Comparison of ENCODE assay signal across 8 cellular contexts in the genomic region with DNA sequence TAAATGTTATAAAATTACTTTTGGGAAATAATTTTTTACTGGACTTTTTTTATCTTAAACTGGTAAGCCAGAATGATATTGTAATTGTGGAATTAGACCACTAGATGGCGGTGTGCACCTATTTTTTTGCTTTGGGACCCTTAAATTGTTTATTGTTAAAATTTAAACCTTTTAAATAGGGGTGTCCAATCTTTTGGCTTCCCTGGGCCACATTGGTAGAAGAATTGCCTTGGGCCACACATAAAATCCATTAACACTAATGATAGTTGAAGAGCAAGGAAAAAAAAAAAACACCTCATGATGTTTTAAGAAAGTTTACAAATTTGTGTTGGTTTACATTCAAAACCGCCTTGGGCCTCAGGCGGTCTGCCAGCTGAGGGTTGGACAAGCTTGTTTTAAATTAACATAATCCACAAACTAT. TPM values are rescaled to one million over a fixed set of nuclear protein-coding genes. Genes with fewer than 3 reads are reported as not detected.
DNase-seq lines count a peak whose midpoint lies in the region; ATAC-seq, FAIRE-seq and TF ChIP-seq lines count a peak whose summit lies in the region.

No MANE protein-coding gene starts in this region.

- H3K4me2 ChIP-seq in fibroblast of lung (ENCODE audit: extremely low read depth, insufficient read depth, low read length), result no peak overlapping the region

- H3K4me3 ChIP-seq in fibroblast of lung (replicated peaks in 1 of 4; ENCODE audit: control extremely low read depth in 1 of 4, insufficient read depth in 1 of 4, low read depth in 3 of 4, low read length in 4 of 4) (no peak overlapping the region), small intestine (ENCODE audit: low read depth in 1 of 2, low read length in 2 of 2) (no peak overlapping the region)

- no peak for ATAC-seq in GM21528 (IDR thresholded peaks at IDR 0.05; ENCODE audit: low FRiP score, unreplicated experiment)
- no peak for ATAC-seq in activated naive CD4-positive, alpha-beta T cell treated with anti-CD3 and anti-CD28 coated beads, Interleukin-2, amount 50 U/mL, for 72 hours

- no peak overlapping the region for H2AFZ ChIP-seq in fibroblast of lung (ENCODE audit: low read length)

- H3K36me3 ChIP-seq in fibroblast of lung (ENCODE audit: control insufficient read depth, insufficient read depth, low read length) (no peaks in the 10 kb centered on the region), small intestine (ENCODE audit: control insufficient read depth in 2 of 2, insufficient read depth in 2 of 2, low read length in 2 of 2) (no peaks in the 10 kb centered on the region)

- H3K36me3 Mint-ChIP-seq in activated naive CD4-positive, alpha-beta T cell treated with anti-CD3 and anti-CD28 coated beads, Interleukin-2, amount 50 U/mL, for 72 hours, result no peaks in the 10 kb centered on the region

- 45 to 52% (median 47%) methylated on average over 3 of the region's 3 CpGs for WGBS in small intestine, 3 donors

- DNase-seq in AG09319 (ENCODE audit: extremely low read depth, low read depth), result peak; percentile 28
- peak; percentile 20 for DNase-seq in RPMI7951 (ENCODE audit: low read depth)
- peak; percentile 13 to 58 for DNase-seq in fibroblast of lung (ENCODE audit: low read depth in 2 of 2)
- peak; percentile 25 for DNase-seq in small intestine
- no peak for DNase-seq in activated effector memory CD4-positive, alpha-beta T cell treated with anti-CD3 and anti-CD28 coated beads, Interleukin-2, amount 50 U/mL, for 16 hours
- DNase-seq in activated naive CD4-positive, alpha-beta T cell treated with anti-CD3 and anti-CD28 coated beads, Interleukin-2, amount 50 U/mL, for 72 hours (ENCODE audit: low spot score in 2 of 2), result no peak

- FAIRE-seq in small intestine (lab: Jason Lieb, UNC), result peak; percentile 93

- H3K79me2 ChIP-seq in fibroblast of lung (ENCODE audit: control insufficient read depth, insufficient read depth, low read length), result no peaks in the 10 kb centered on the region

- H3K27ac Mint-ChIP-seq in activated naive CD4-positive, alpha-beta T cell treated with anti-CD3 and anti-CD28 coated beads, Interleukin-2, amount 50 U/mL, for 72 hours, result no peak overlapping the region

- no peak overlapping the region for H3K9ac ChIP-seq in fibroblast of lung (ENCODE audit: insufficient read depth, low read length)

- no peaks in the 10 kb centered on the region for H3K27me3 ChIP-seq in fibroblast of lung (ENCODE audit: control insufficient read depth, insufficient read depth, low read length)
- no peaks in the 10 kb centered on the region for H3K27me3 ChIP-seq in small intestine (ENCODE audit: control insufficient read depth in 2 of 2, insufficient read depth in 2 of 2, low read length in 2 of 2)

- no peaks in the 10 kb centered on the region for H3K9me3 Mint-ChIP-seq in activated naive CD4-positive, alpha-beta T cell treated with anti-CD3 and anti-CD28 coated beads, Interleukin-2, amount 50 U/mL, for 72 hours

- no peaks in the 10 kb centered on the region for H4K20me1 ChIP-seq in fibroblast of lung (ENCODE audit: control insufficient read depth, extremely low read depth, insufficient read depth, low read length)

- H3K4me1 ChIP-seq in fibroblast of lung (ENCODE audit: control insufficient read depth, extremely low read depth, insufficient read depth, low read length) (no peaks in the 10 kb centered on the region), small intestine (ENCODE audit: control insufficient read depth in 2 of 2, insufficient read depth in 1 of 2, low read depth in 1 of 2, low read length in 1 of 2) (no peaks in the 10 kb centered on the region)

- H3K27ac ChIP-seq in fibroblast of lung (ENCODE audit: insufficient read depth, low read length) (no peak overlapping the region), small intestine (ENCODE audit: low read depth in 1 of 2, low read length in 1 of 2) (no peak overlapping the region)

- H3K9me3 ChIP-seq in fibroblast of lung (ENCODE audit: control insufficient read depth, insufficient read depth, low read depth, low read length), result no peaks in the 10 kb centered on the region
- H3K9me3 ChIP-seq in small intestine (ENCODE audit: control insufficient read depth, low read depth), result no peaks in the 10 kb centered on the region

- TF ChIP-seq CTCF in AG09319 (IDR thresholded peaks at IDR 0.05; ENCODE audit: low read depth, low read length) (peak; percentile 49), GM12874 (IDR thresholded peaks at IDR 0.05; ENCODE audit: insufficient read depth, low read depth, low read length) (peak; percentile 37; the same call in 1 of the 2 replicates), fibroblast of lung (conservative IDR thresholded peaks at IDR 0.05 in 1 of 2, IDR thresholded peaks at IDR 0.05 in 1 of 2; ENCODE audit: low read depth in 1 of 2, low read length in 2 of 2) (peak; percentile 49 to 60)

RNA-seq across cellular contexts. Expression of gene GADD45G, which starts 28.4 kb away (rescaled TPM):
- total RNA-seq in RPMI7951 (2014; rRNA removed; shearing (Covaris generic)), result 0.12 TPM in 1 of 2 replicates, not detected in the other
- total RNA-seq in fibroblast of lung, result 2.3 and 3.5 TPM in 2 replicates
- polyA plus RNA-seq in fibroblast of lung (0.23 TPM in 1 of 2 replicates, not detected in the other), small intestine (10 to 100 TPM; 21.9 to 25.4 (median 25.3) TPM)
- 0.41 and 0.91 TPM in 2 replicates for polyA plus RNA-seq in fibroblast of lung (2012)
- not detected in 2 replicates for polyA minus RNA-seq in fibroblast of lung (ENCODE audit: low replicate concordance)
- 1 to 10 TPM; 3.8 to 5.3 TPM for total RNA-seq in activated naive CD4-positive, alpha-beta T cell treated with anti-CD3 and anti-CD28 coated beads, Interleukin-2, amount 50 U/mL, for 72 hours

Comparison
In these comparisons a context has a peak if more than half of its experiments do, and no peak if none do; other contexts are left out.
1. DNase-seq: peak in AG09319 (single experiment), RPMI7951 (single experiment), fibroblast of lung (2 of 2) and small intestine (single experiment); none in activated effector memory CD4-positive, alpha-beta T cell treated with anti-CD3 and anti-CD28 coated beads, Interleukin-2, amount 50 U/mL, for 16 hours (single experiment) and activated naive CD4-positive, alpha-beta T cell treated with anti-CD3 and anti-CD28 coated beads, Interleukin-2, amount 50 U/mL, for 72 hours (0 of 2).
2. Peak in every context shown above with its lines, with median percentiles within 50 percentile points of each other: CTCF ChIP-seq.